ENCODE assay signal across 1 cellular context in genomic region chr1:37931493-37932158, GRCh38.
TF ChIP-seq lines count a peak whose summit lies in the region.

No MANE protein-coding gene starts in this region.

TF ChIP-seq in HepG2, 621 proteins besides CTCF, POLR2A, EP300 and RAD21 (continued from another document and continues in another):
- TF ChIP-seq ZNF142 (CRISPR knock-in tag; IDR thresholded peaks at IDR 0.05) (no peak), ZNF850 (CRISPR knock-in tag; conservative IDR thresholded peaks at IDR 0.05) (no peak), ZNF713 (CRISPR knock-in tag; IDR thresholded peaks at IDR 0.05) (no peak), ATRX (CRISPR knock-in tag; IDR thresholded peaks at IDR 0.05; ENCODE audit: borderline replicate concordance) (no peak), TFDP2 (CRISPR knock-in tag; IDR thresholded peaks at IDR 0.05) (peak; percentile 54; the same call in 1 of the 2 replicates), ZFP90 (CRISPR knock-in tag; IDR thresholded peaks at IDR 0.05; ENCODE audit: borderline replicate concordance) (no peak), ZNF574 (CRISPR knock-in tag; IDR thresholded peaks at IDR 0.05) (no peak), ZFX (CRISPR knock-in tag; IDR thresholded peaks at IDR 0.05; ENCODE audit: low read depth) (peak; percentile 40; the same call in 1 of the 2 replicates), ZFP91 (CRISPR knock-in tag; IDR thresholded peaks at IDR 0.05; ENCODE audit: borderline replicate concordance) (peak; percentile 30; the same call in 1 of the 2 replicates), ZNF564 (CRISPR knock-in tag; IDR thresholded peaks at IDR 0.05) (peak; percentile 44; the same call in 1 of the 2 replicates), ZNF543 (CRISPR knock-in tag; IDR thresholded peaks at IDR 0.05) (no peak), SRSF1 (optimal IDR thresholded peaks at IDR 0.05; ENCODE audit: low read depth, low read length) (no peak), GABPB1 (CRISPR knock-in tag; IDR thresholded peaks at IDR 0.05) (peak; percentile 45; the same call in 1 of the 2 replicates), MATR3 (CRISPR knock-in tag; IDR thresholded peaks at IDR 0.05) (no peak), MTA1 (CRISPR knock-in tag; IDR thresholded peaks at IDR 0.05; ENCODE audit: borderline replicate concordance) (0 out of 2 replicates have a peak, but pooled peaks have one; percentile 30), MAFK (conservative IDR thresholded peaks at IDR 0.05 in 1 of 2, IDR thresholded peaks at IDR 0.05 in 1 of 2; ENCODE audit: low read length in 2 of 2) (no peak), ZNF619 (CRISPR knock-in tag; IDR thresholded peaks at IDR 0.05) (no peak), HMG20B (CRISPR knock-in tag; conservative IDR thresholded peaks at IDR 0.05) (no peak), HDAC2 (CRISPR knock-in tag; IDR thresholded peaks at IDR 0.05) (no peak), ATF7 (IDR thresholded peaks at IDR 0.05) (no peak), ATF7 (CRISPR knock-in tag; IDR thresholded peaks at IDR 0.05) (no peak), MTF2 (CRISPR knock-in tag; IDR thresholded peaks at IDR 0.05; ENCODE audit: borderline replicate concordance) (no peak), ZNF577 (CRISPR knock-in tag; IDR thresholded peaks at IDR 0.05; ENCODE audit: borderline replicate concordance, low read depth) (no peak), ZNF598 (CRISPR knock-in tag; IDR thresholded peaks at IDR 0.05; ENCODE audit: borderline replicate concordance) (no peak), ZNF562 (CRISPR knock-in tag; IDR thresholded peaks at IDR 0.05; ENCODE audit: borderline replicate concordance) (no peak), ZNF609 (CRISPR knock-in tag; IDR thresholded peaks at IDR 0.05; ENCODE audit: borderline replicate concordance) (no peak), KMT2B (CRISPR knock-in tag; IDR thresholded peaks at IDR 0.05) (0 out of 2 replicates have a peak, but pooled peaks have one; percentile 48), TRIM24 (CRISPR knock-in tag; IDR thresholded peaks at IDR 0.05) (no peak), ZNF589 (CRISPR knock-in tag; conservative IDR thresholded peaks at IDR 0.05) (no peak), ZNF367 (CRISPR knock-in tag; IDR thresholded peaks at IDR 0.05; ENCODE audit: borderline replicate concordance) (no peak)
- TF ChIP-seq, protein P1, sequence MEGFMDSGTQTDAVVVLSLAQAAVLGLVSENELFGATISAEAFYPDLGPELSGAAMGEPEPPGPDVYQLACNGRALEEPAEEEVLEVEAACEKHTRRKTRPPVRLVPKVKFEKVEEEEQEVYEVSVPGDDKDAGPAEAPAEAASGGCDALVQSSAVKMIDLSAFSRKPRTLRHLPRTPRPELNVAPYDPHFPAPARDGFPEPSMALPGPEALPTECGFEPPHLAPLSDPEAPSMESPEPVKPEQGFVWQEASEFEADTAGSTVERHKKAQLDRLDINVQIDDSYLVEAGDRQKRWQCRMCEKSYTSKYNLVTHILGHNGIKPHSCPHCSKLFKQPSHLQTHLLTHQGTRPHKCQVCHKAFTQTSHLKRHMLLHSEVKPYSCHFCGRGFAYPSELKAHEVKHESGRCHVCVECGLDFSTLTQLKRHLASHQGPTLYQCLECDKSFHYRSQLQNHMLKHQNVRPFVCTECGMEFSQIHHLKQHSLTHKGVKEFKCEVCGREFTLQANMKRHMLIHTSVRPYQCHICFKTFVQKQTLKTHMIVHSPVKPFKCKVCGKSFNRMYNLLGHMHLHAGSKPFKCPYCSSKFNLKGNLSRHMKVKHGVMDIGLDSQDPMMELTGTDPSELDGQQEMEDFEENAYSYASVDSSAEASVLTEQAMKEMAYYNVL (CRISPR knock-in tag; IDR thresholded peaks at IDR 0.05; ENCODE audit: borderline replicate concordance), result no peak
